10 cellular contexts compared by ENCODE assay signal in the genomic region with DNA sequence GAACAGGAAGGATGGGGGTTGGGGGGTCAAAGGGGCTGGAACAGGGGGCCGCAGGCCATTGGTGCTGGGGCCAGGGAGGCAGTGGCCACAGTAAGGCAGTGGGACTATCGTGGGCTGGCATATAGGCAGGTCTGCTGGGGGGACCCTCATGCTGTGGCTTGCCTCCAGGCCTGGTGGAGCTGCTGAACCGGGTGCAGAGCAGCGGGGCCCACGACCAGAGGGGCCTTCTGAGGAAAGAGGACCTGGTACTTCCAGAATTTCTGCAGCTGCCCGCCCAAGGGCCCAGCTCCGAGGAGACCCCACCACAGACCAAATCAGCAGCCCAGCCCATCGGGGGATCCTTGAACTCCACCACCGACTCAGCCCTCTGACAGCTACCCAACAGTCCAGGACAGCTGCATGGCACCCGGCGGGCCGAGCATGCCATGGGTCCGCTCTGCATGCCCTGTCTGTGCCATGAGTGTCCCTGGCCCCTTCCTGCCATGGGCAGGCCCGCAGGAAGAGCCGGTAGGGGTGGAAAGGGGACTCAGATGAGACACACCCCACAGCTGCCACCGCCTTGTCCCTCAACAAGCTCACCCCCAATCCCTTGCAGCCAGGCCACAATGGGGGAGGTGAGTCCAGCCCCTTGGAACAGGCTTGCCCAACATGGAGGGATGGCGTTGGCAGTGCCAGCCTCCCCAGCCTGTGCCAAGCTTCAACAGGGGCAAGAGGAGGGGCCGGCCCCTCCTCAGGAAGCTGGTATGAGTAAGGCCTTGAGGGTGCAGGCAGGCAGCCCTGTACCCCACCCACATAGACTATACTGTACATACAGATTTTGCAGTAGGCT. TPM values are rescaled to one million over a fixed set of nuclear protein-coding genes. Genes with fewer than 3 reads are reported as not detected.
A peak's percentile ranks its signal among the peaks of the same experiment; 100 is the strongest.
DNase-seq lines count a peak whose midpoint lies in the region; ATAC-seq and TF ChIP-seq lines count a peak whose summit lies in the region.
"Had no signal": no experiment of that assay in that cellular context is flagged by ENCODE, and none has a peak within 500 bp of the region (broad histone marks: within the 10 kb centered on the region; RNA-seq: fewer than 3 reads in every experiment).

No MANE protein-coding gene starts in this region.

- intact Hi-C loops in Caco-2 (cut with micrococcal nuclease; ENCODE audit: unreplicated experiment) = loop anchor here (2.0 kb wide), 2 partner anchors 19 to 21 kb away; a partner anchor contains a TSS

- DNase-seq in Caco-2 (no peak), T-helper 17 cell (no peak), neuronal stem cell (ENCODE audit: low spot score) (no peak), tibial nerve (ENCODE audit: low spot score in 2 of 2) (no peak), hepatic stellate cell (ENCODE audit: low spot score) (no peak)
- DNase-seq in effector CD4-positive, alpha-beta T cell = peak; percentile 14
- DNase-seq: NCI-H2081 treated with DMSO at 0.1 percent for 48 hours, T-helper 9 cell had no signal

- H2BK5ac ChIP-seq in neuronal stem cell (ENCODE audit: low read length) = no peak overlapping the region

- H3K9me3 ChIP-seq in Caco-2 (no peaks in the 10 kb centered on the region), T-helper 17 cell (ENCODE audit: control insufficient read depth, low read length, poor library complexity, severe bottlenecking) (no peaks in the 10 kb centered on the region), neuronal stem cell (replicated peaks in 1 of 2; ENCODE audit: control insufficient read depth in 2 of 2, insufficient read depth in 1 of 2, low read depth in 1 of 2, low read length in 2 of 2) (peaks cover 0 to 2% of the 10 kb centered on the region in 2 donors), tibial nerve (no peaks in the 10 kb centered on the region)

- peaks cover 25% of the 10 kb centered on the region for H3K4me1 ChIP-seq in Caco-2
- H3K4me1 ChIP-seq in neuronal stem cell (ENCODE audit: control insufficient read depth in 2 of 2, insufficient read depth in 1 of 2, low read depth in 1 of 2, low read length in 2 of 2) = peaks cover 4 to 11% of the 10 kb centered on the region in 2 donors
- peaks cover 0 to 30% (median 13%) of the 10 kb centered on the region in 4 donors for H3K4me1 ChIP-seq in tibial nerve

- TF ChIP-seq POLR2A in tibial nerve (IDR thresholded peaks at IDR 0.05) = no peak

- H3K79me1 ChIP-seq in neuronal stem cell (ENCODE audit: low read depth, low read length) = no peaks in the 10 kb centered on the region

- no TSS peak for BruUV-seq in Caco-2 (replicated peaks; lab: Mats Ljungman, UMichigan)

- peak overlapping the region; percentile 89 for H3K9ac ChIP-seq in neuronal stem cell (ENCODE audit: low read depth, low read length, poor library complexity)

- no peak overlapping the region for H3K4ac ChIP-seq in neuronal stem cell (ENCODE audit: low read length)

- H2AK5ac ChIP-seq in neuronal stem cell (ENCODE audit: low read depth, low read length) = peak overlapping the region; percentile 82

- CTCF ChIA-PET in Caco-2 (lab: Charles Lee) = interaction anchor here (0.5 to 2.3 kb wide), 9 partner anchors 11 to 86 kb away, joined by 3 to 92 read pairs (median 13); a partner anchor contains a TSS

- H3K4me1 Mint-ChIP-seq in Caco-2 (ENCODE audit: low read depth, unreplicated experiment) (peaks cover 15% of the 10 kb centered on the region), T-helper 17 cell (peaks cover 50% of the 10 kb centered on the region)

- no peak overlapping the region for H2AFZ ChIP-seq in neuronal stem cell (ENCODE audit: low read length)

- H3K27me3 Mint-ChIP-seq in Caco-2 (ENCODE audit: insufficient read depth, unreplicated experiment) = no peaks in the 10 kb centered on the region
- H3K27me3 Mint-ChIP-seq in T-helper 17 cell = no peaks in the 10 kb centered on the region

- no peaks in the 10 kb centered on the region for H3K9me3 Mint-ChIP-seq in Caco-2 (ENCODE audit: unreplicated experiment)

- POLR2A ChIA-PET in Caco-2 (lab: Charles Lee) = no interaction called here

- H3K4me3 Mint-ChIP-seq in Caco-2 (ENCODE audit: unreplicated experiment) (peak overlapping the region; percentile 83), T-helper 17 cell (peak overlapping the region; percentile 88)

- no peak for TF ChIP-seq EP300 in tibial nerve (IDR thresholded peaks at IDR 0.05)

- H2BK15ac ChIP-seq in neuronal stem cell (ENCODE audit: low read length) = peak overlapping the region; percentile 91

- H3K36me3 Mint-ChIP-seq in Caco-2 (ENCODE audit: insufficient read depth, unreplicated experiment) (peaks cover 5% of the 10 kb centered on the region), T-helper 17 cell (ENCODE audit: low read depth) (peaks cover 9% of the 10 kb centered on the region)

- no peak overlapping the region for H3K27ac ChIP-seq in neuronal stem cell (replicated peaks; ENCODE audit: low read length)
- H3K27ac ChIP-seq in tibial nerve = no peak overlapping the region

- TF ChIP-seq CTCF in Caco-2 (IDR thresholded peaks at IDR 0.05; ENCODE audit: insufficient read depth in 1 of 2, low read depth in 1 of 2, low read length in 1 of 2, severe bottlenecking in 1 of 2, unreplicated experiment in 1 of 2) (no peak), tibial nerve (IDR thresholded peaks at IDR 0.05) (no peak)

- ATAC-seq in T-helper 17 cell = peak; percentile 45
- no peak for ATAC-seq in HG03039 (IDR thresholded peaks at IDR 0.05; ENCODE audit: unreplicated experiment)
- ATAC-seq in HG02678 (IDR thresholded peaks at IDR 0.05; ENCODE audit: unreplicated experiment) = no peak

- no peak overlapping the region for H4K91ac ChIP-seq in neuronal stem cell (ENCODE audit: low read depth, low read length, poor library complexity)

- H2BK12ac ChIP-seq in neuronal stem cell (ENCODE audit: low read length) = no peak overlapping the region

- H3K27me3 ChIP-seq in Caco-2 (replicated peaks; ENCODE audit: control insufficient read depth, insufficient read depth, low read length) (no peaks in the 10 kb centered on the region), neuronal stem cell (ENCODE audit: control insufficient read depth in 3 of 3, insufficient read depth in 3 of 3, low read depth in 1 of 3, low read length in 3 of 3) (peaks cover 0 to 14% (median 0%) of the 10 kb centered on the region in 3 experiments), tibial nerve (peaks cover 0 to 6% of the 10 kb centered on the region in 2 donors)

- H3K18ac ChIP-seq in neuronal stem cell (ENCODE audit: low read length) = peak overlapping the region; percentile 65

- H3K23ac ChIP-seq in neuronal stem cell (ENCODE audit: low read depth, low read length, poor library complexity) = peak overlapping the region; percentile 47

- H3K4me2 ChIP-seq in neuronal stem cell (ENCODE audit: insufficient read depth, low read length, poor library complexity, severe bottlenecking) = peak overlapping the region; percentile 83

- H3K36me3 ChIP-seq in Caco-2 (ENCODE audit: control insufficient read depth, insufficient read depth, low read length) = no peaks in the 10 kb centered on the region; the same call in 1 of the 2 replicates
- peaks cover 2 to 7% of the 10 kb centered on the region in 2 donors for H3K36me3 ChIP-seq in neuronal stem cell (replicated peaks in 1 of 2; ENCODE audit: control insufficient read depth in 2 of 2, insufficient read depth in 2 of 2, low read length in 2 of 2)
- no peaks in the 10 kb centered on the region for H3K36me3 ChIP-seq in tibial nerve

- H3K14ac ChIP-seq in neuronal stem cell (ENCODE audit: low read length) = no peak overlapping the region

- peak overlapping the region; percentile 49 for H4K8ac ChIP-seq in neuronal stem cell (ENCODE audit: low read depth, low read length)

- no peak overlapping the region for H2BK120ac ChIP-seq in neuronal stem cell (ENCODE audit: low read depth, low read length)

- H3K4me3 ChIP-seq in Caco-2 (ENCODE audit: low read depth, low read length) (peak overlapping the region; percentile 80), neuronal stem cell (ENCODE audit: low read length in 2 of 2) (peak overlapping the region; percentile 7 to 61), tibial nerve (peak overlapping the region in 1 of 4 donors; percentile 33)

- WGBS in neuronal stem cell (ENCODE audit: extremely low coverage in 2 of 2, insufficient read length in 2 of 2, insufficient replicate concordance in 1 of 2), 2 donors = no CpG with 5 or more reads among the region's 18 CpGs
- WGBS in tibial nerve, 2 donors = 85 to 88% methylated on average over 16 to 18 of the region's 18 CpGs

- H3K27ac Mint-ChIP-seq in Caco-2 (ENCODE audit: unreplicated experiment) (peak overlapping the region; percentile 59), T-helper 17 cell (peak overlapping the region; percentile 90)

RNA-seq across cellular contexts. Expression of a gene that starts 12.3 kb away (rescaled TPM):
- not detected in 2 replicates for total RNA-seq in Caco-2 (2022)
- total RNA-seq in T-helper 17 cell = under 1 TPM; 0.31 to 0.40 TPM
- not detected for polyA plus RNA-seq in neuronal stem cell (2013, experiment 1 of 2)
- polyA plus RNA-seq in neuronal stem cell (2013, experiment 2 of 2) = not detected
- total RNA-seq in tibial nerve = not detected

RNA-seq across cellular contexts. Expression of a gene that starts 14.2 kb away (rescaled TPM):
- total RNA-seq in Caco-2 (2022) (15.2 and 16.7 TPM in 2 replicates), T-helper 17 cell (100 to 1,000 TPM in 1 of 2 donors, 10 to 100 TPM in 1; 76.7 to 110 TPM), tibial nerve (10 to 100 TPM; 10.2 to 29.6 (median 16.4) TPM)
- polyA plus RNA-seq in neuronal stem cell (2013, experiment 1 of 2) = 26.4 TPM
- 20.9 TPM for polyA plus RNA-seq in neuronal stem cell (2013, experiment 2 of 2)

RNA-seq across cellular contexts. Expression of a gene that starts 20.5 kb away (rescaled TPM):
- total RNA-seq in Caco-2 (2022) (240 and 241 TPM in 2 replicates), T-helper 17 cell (10 to 100 TPM; 75.5 to 89.8 TPM), tibial nerve (100 to 1,000 TPM; 144 to 179 (median 154) TPM)
- polyA plus RNA-seq in neuronal stem cell (2013, experiment 1 of 2) = 131 TPM
- polyA plus RNA-seq in neuronal stem cell (2013, experiment 2 of 2) = 132 TPM

RNA-seq across cellular contexts. Expression of a gene that starts 28.5 kb away (rescaled TPM):
- total RNA-seq in Caco-2 (2022) = not detected in 2 replicates
- total RNA-seq in T-helper 17 cell = not detected
- polyA plus RNA-seq in neuronal stem cell (2013, experiment 1 of 2) = not detected
- polyA plus RNA-seq in neuronal stem cell (2013, experiment 2 of 2) = not detected
- total RNA-seq in tibial nerve = not detected

RNA-seq across cellular contexts. Expression of a gene that starts 37.4 kb away (rescaled TPM):
- 13.3 and 14.0 TPM in 2 replicates for total RNA-seq in Caco-2 (2022)
- total RNA-seq in T-helper 17 cell = 1 to 10 TPM in 1 of 2 donors, under 1 TPM in 1; 0.62 to 1.1 TPM
- 2.1 TPM for polyA plus RNA-seq in neuronal stem cell (2013, experiment 1 of 2)
- polyA plus RNA-seq in neuronal stem cell (2013, experiment 2 of 2) = 2.5 TPM
- 1 to 10 TPM in 1 of 4 donors, under 1 TPM in 1, not detected in 2; 0.59 to 4.5 TPM for total RNA-seq in tibial nerve
